Comparison of ENCODE assay signal across 1 cellular context in genomic region chr2:200320344-200320743, GRCh38.
TF ChIP-seq lines count a peak whose summit lies in the region.

No MANE protein-coding gene starts in this region.

TF ChIP-seq in GM23338, 12 proteins besides CTCF, POLR2A, EP300 and RAD21 (continued from another document):
- no peak for TF ChIP-seq ETS1 (IDR thresholded peaks at IDR 0.05)
- TF ChIP-seq NANOG (IDR thresholded peaks at IDR 0.05; ENCODE audit: borderline replicate concordance), result no peak
- no peak for TF ChIP-seq ZNF462 (CRISPR knock-in tag; IDR thresholded peaks at IDR 0.05)
- TF ChIP-seq JUNB (IDR thresholded peaks at IDR 0.05; ENCODE audit: unreplicated experiment), result no peak
- TF ChIP-seq EZH2 (IDR thresholded peaks at IDR 0.05; ENCODE audit: low read depth, unreplicated experiment), result no peak
